ENCODE assay signal across 16 cellular contexts in the genomic region with DNA sequence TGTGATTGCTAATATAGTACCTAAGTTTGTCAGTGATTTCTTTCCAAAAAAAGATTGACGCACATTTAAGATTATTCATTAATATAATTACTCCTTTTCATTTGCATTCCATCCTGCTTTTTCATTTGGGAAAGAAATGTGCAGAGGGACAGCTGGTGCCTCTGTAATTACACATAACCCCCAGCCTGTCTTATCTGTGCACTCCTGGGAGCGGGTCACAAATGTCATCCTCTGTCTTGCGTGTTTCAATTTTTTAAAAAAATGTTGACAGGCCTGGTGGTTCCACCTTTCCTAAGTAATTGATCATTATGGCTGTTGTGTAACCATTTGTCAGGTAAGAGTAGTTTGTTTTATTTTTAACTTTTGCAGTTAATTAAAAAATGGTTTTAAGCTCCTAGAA.
DNase-seq lines count a peak whose midpoint lies in the region; ATAC-seq and TF ChIP-seq lines count a peak whose summit lies in the region.
"Had no signal": no experiment of that assay in that cellular context is flagged by ENCODE, and none has a peak within 500 bp of the region (broad histone marks: within the 10 kb centered on the region; RNA-seq: fewer than 3 reads in every experiment).

No MANE protein-coding gene starts in this region.

- H3K4me1 Mint-ChIP-seq in brain, result peaks cover 42% of the 10 kb centered on the region
- H3K4me1 Mint-ChIP-seq: B cell had no signal

- peak; percentile 17 for DNase-seq in NCI-H82 (lab: John Stamatoyannopoulos, UW)
- DNase-seq in NCI-H82 treated with DMSO at 0.1 percent for 48 hours (lab: John Stamatoyannopoulos, UW; ENCODE audit: unreplicated experiment), result no peak
- peak; percentile 46 for DNase-seq in NCI-H2171 (lab: John Stamatoyannopoulos, UW)
- DNase-seq in COLO668 (lab: John Stamatoyannopoulos, UW; ENCODE audit: unreplicated experiment), result no peak
- DNase-seq in midbrain (lab: John Stamatoyannopoulos, UW), result no peak
- DNase-seq: CD8-positive, alpha-beta T cell; COR-L47; DMS79 treated with DMSO at 0.1 percent for 48 hours; GF-D8; HCEC 1CT; KG1 had no signal

- no peaks in the 10 kb centered on the region for H3K9me3 Mint-ChIP-seq in brain
- H3K9me3 Mint-ChIP-seq: CD8-positive, alpha-beta T cell; GM23338 had no signal

- H3K27ac Mint-ChIP-seq in brain, result peak overlapping the region in 3 of 5 experiments; percentile 6 to 35 (median 14)
- H3K27ac Mint-ChIP-seq: B cell; CD8-positive, alpha-beta T cell; GM23338; IgD-negative memory B cell had no signal

- no peak for ATAC-seq in GM18498 (IDR thresholded peaks at IDR 0.05; ENCODE audit: unreplicated experiment)
- ATAC-seq: CD8-positive, alpha-beta T cell; GM23338 had no signal

- no peak overlapping the region for H3K4me3 Mint-ChIP-seq in brain
- H3K4me3 Mint-ChIP-seq: B cell; CD8-positive, alpha-beta T cell; GM23338; IgD-negative memory B cell had no signal

- TF ChIP-seq CTCF in brain (conservative IDR thresholded peaks at IDR 0.05), result no peak

- H3K27me3 Mint-ChIP-seq in brain, result no peaks in the 10 kb centered on the region
- H3K27me3 Mint-ChIP-seq: B cell, IgD-negative memory B cell had no signal

- no peaks in the 10 kb centered on the region for H3K36me3 Mint-ChIP-seq in brain

Comparison
In these comparisons a context has a peak if more than half of its experiments do, and no peak if none do; other contexts are left out.
1. DNase-seq: peak in NCI-H82 (single experiment) and NCI-H2171 (single experiment); none in NCI-H82 treated with DMSO at 0.1 percent for 48 hours (single experiment), COLO668 (single experiment) and midbrain (single experiment).